40 cellular contexts compared by ENCODE assay signal in genomic region chr2:151401149-151401548, GRCh38. TPM values are rescaled to one million over a fixed set of nuclear protein-coding genes. Genes with fewer than 3 reads are reported as not detected.
"Had no signal": no experiment of that assay in that cellular context is flagged by ENCODE, and none has a peak within 500 bp of the region (broad histone marks: within the 10 kb centered on the region; RNA-seq: fewer than 3 reads in every experiment).

No MANE protein-coding gene starts in this region.

- H3K4me3 Mint-ChIP-seq: activated naive CD4-positive, alpha-beta T cell treated with anti-CD3 and anti-CD28 coated beads for 36 hours; activated naive CD4-positive, alpha-beta T cell treated with anti-CD3 and anti-CD28 coated beads, Interleukin-2, amount 10 ng/mL, durations not matched to agents 7 days and 5 days; activated naive CD4-positive, alpha-beta T cell treated with anti-CD3 and anti-CD28 coated beads, Interleukin-2, amount 50 U/mL, for 24 hours; activated naive CD8-positive, alpha-beta T cell; activated naive CD8-positive, alpha-beta T cell treated with anti-CD3 and anti-CD28 coated beads for 36 hours; activated naive CD8-positive, alpha-beta T cell treated with anti-CD3 and anti-CD28 coated beads, Interleukin-2, amount 10 ng/mL, durations not matched to agents 7 days and 5 days; activated naive CD8-positive, alpha-beta T cell treated with anti-CD3 and anti-CD28 coated beads, Interleukin-2, amount 50 U/mL, for 24 hours; activated T-cell treated with anti-CD3 and anti-CD28 coated beads, Interleukin-2, amount 50 U/mL, for 24 hours; activated T-cell treated with anti-CD3 and anti-CD28 coated beads, Interleukin-2, amount 50 U/mL, for 4 hours; activated T-cell treated with anti-CD3 and anti-CD28 coated beads, Interleukin-2, amount 50 U/mL, for 72 hours; activated T-helper 1 cell treated with anti-CD3 and anti-CD28 coated beads, Interleukin-12 subunit alpha, Interleukin-12 subunit beta, Interleukin-2, Interleukin-4 antibody, amounts not matched to agents 30 ng/mL and 10 ng/mL and 1 ng/mL, durations not matched to agents 14 hours and 24 hours and 36 hours; activated T-helper 17 cell treated with anti-CD3 and anti-CD28 coated beads, Interleukin-2, amount 50 U/mL, for 72 hours; brain; central memory CD8-positive, alpha-beta T cell had no signal

- H3K36me3 Mint-ChIP-seq: activated naive CD4-positive, alpha-beta T cell treated with anti-CD3 and anti-CD28 coated beads, Interleukin-2, amount 10 ng/mL, durations not matched to agents 7 days and 5 days; activated naive CD4-positive, alpha-beta T cell treated with anti-CD3 and anti-CD28 coated beads, Interleukin-2, amount 50 U/mL, for 24 hours; activated naive CD4-positive, alpha-beta T cell treated with anti-CD3 and anti-CD28 coated beads, Interleukin-2, amount 50 U/mL, for 72 hours; activated naive CD8-positive, alpha-beta T cell; activated naive CD8-positive, alpha-beta T cell treated with anti-CD3 and anti-CD28 coated beads for 36 hours; activated naive CD8-positive, alpha-beta T cell treated with anti-CD3 and anti-CD28 coated beads, Interleukin-2, amount 10 ng/mL, durations not matched to agents 7 days and 5 days; brain had no signal

- DNase-seq: activated effector memory CD4-positive, alpha-beta T cell treated with anti-CD3 and anti-CD28 coated beads, Interleukin-2, amount 50 U/mL, for 16 hours; activated effector memory CD4-positive, alpha-beta T cell treated with Interleukin-2 at 50 U/mL for 16 hours; activated gamma-delta T cell; activated gamma-delta T cell treated with Interleukin-2 at 50 U/mL for 16 hours; activated naive CD4-positive, alpha-beta T cell; activated naive CD4-positive, alpha-beta T cell treated with anti-CD3 and anti-CD28 coated beads for 36 hours; activated naive CD4-positive, alpha-beta T cell treated with anti-CD3 and anti-CD28 coated beads, Interleukin-2, amount 10 ng/mL, durations not matched to agents 7 days and 5 days; activated naive CD4-positive, alpha-beta T cell treated with anti-CD3 and anti-CD28 coated beads, Interleukin-2, amount 50 U/mL, for 16 hours; activated naive CD4-positive, alpha-beta T cell treated with Interleukin-2 at 50 U/mL for 16 hours; activated naive CD8-positive, alpha-beta T cell treated with anti-CD3 and anti-CD28 coated beads for 36 hours; activated naive CD8-positive, alpha-beta T cell treated with anti-CD3 and anti-CD28 coated beads, Interleukin-2, amount 10 ng/mL, durations not matched to agents 7 days and 5 days; activated naive CD8-positive, alpha-beta T cell treated with anti-CD3 and anti-CD28 coated beads, Interleukin-2, amount 50 U/mL, for 24 hours; activated T-cell treated with anti-CD3 and anti-CD28 coated beads, Interleukin-2, amount 50 U/mL, for 1 hour; activated T-cell treated with anti-CD3 and anti-CD28 coated beads, Interleukin-2, amount 50 U/mL, for 24 hours; activated T-cell treated with anti-CD3 and anti-CD28 coated beads, Interleukin-2, amount 50 U/mL, for 4 hours; activated T-cell treated with anti-CD3 and anti-CD28 coated beads, Interleukin-2, amount 50 U/mL, for 48 hours; activated T-cell treated with anti-CD3 and anti-CD28 coated beads, Interleukin-2, amount 50 U/mL, for 72 hours; adrenal gland; amniotic stem cell; amygdala; anterior cingulate cortex; aorta; body of pancreas; brain microvascular endothelial cell; caudate nucleus; central memory CD4-positive, alpha-beta T cell; cerebellar nuclear complex had no signal

- ATAC-seq: activated naive CD4-positive, alpha-beta T cell treated with anti-CD3 and anti-CD28 coated beads, Interleukin-2, amount 50 U/mL, for 72 hours; activated naive CD8-positive, alpha-beta T cell treated with anti-CD3 and anti-CD28 coated beads, Interleukin-2, amount 50 U/mL, for 24 hours; activated T-cell treated with anti-CD3 and anti-CD28 coated beads, Interleukin-2, amount 50 U/mL, for 4 hours; activated T-cell treated with anti-CD3 and anti-CD28 coated beads, Interleukin-2, amount 50 U/mL, for 72 hours; activated T-helper 17 cell treated with anti-CD3 and anti-CD28 coated beads, Interleukin-2, amount 50 U/mL, for 72 hours; body of pancreas had no signal

- H3K4me1 ChIP-seq: adrenal gland, ascending aorta, body of pancreas, breast epithelium had no signal

- H3K4me3 ChIP-seq: adrenal gland, ascending aorta, body of pancreas, breast epithelium, cardiac muscle cell had no signal

- H3K4me1 Mint-ChIP-seq: activated naive CD4-positive, alpha-beta T cell treated with anti-CD3 and anti-CD28 coated beads, Interleukin-2, amount 10 ng/mL, durations not matched to agents 7 days and 5 days; activated naive CD4-positive, alpha-beta T cell treated with anti-CD3 and anti-CD28 coated beads, Interleukin-2, amount 50 U/mL, for 24 hours; activated naive CD8-positive, alpha-beta T cell treated with anti-CD3 and anti-CD28 coated beads for 36 hours; activated naive CD8-positive, alpha-beta T cell treated with anti-CD3 and anti-CD28 coated beads, Interleukin-2, amount 10 ng/mL, durations not matched to agents 7 days and 5 days; activated naive CD8-positive, alpha-beta T cell treated with anti-CD3 and anti-CD28 coated beads, Interleukin-2, amount 50 U/mL, for 24 hours; activated T-helper 17 cell treated with anti-CD3 and anti-CD28 coated beads, Interleukin-2, amount 50 U/mL, for 72 hours; brain; central memory CD8-positive, alpha-beta T cell had no signal

- FAIRE-seq: astrocyte, bronchial epithelial cell had no signal

- H3K36me3 ChIP-seq: adrenal gland, ascending aorta, brain microvascular endothelial cell, breast epithelium, cardiac muscle cell had no signal

- H3K9me3 Mint-ChIP-seq: activated naive CD4-positive, alpha-beta T cell treated with anti-CD3 and anti-CD28 coated beads for 36 hours; activated naive CD4-positive, alpha-beta T cell treated with anti-CD3 and anti-CD28 coated beads, Interleukin-2, amount 10 ng/mL, durations not matched to agents 7 days and 5 days; activated naive CD4-positive, alpha-beta T cell treated with anti-CD3 and anti-CD28 coated beads, Interleukin-2, amount 50 U/mL, for 24 hours; activated naive CD4-positive, alpha-beta T cell treated with anti-CD3 and anti-CD28 coated beads, Interleukin-2, amount 50 U/mL, for 72 hours; activated naive CD8-positive, alpha-beta T cell treated with anti-CD3 and anti-CD28 coated beads for 36 hours; activated naive CD8-positive, alpha-beta T cell treated with anti-CD3 and anti-CD28 coated beads, Interleukin-2, amount 10 ng/mL, durations not matched to agents 7 days and 5 days; activated naive CD8-positive, alpha-beta T cell treated with anti-CD3 and anti-CD28 coated beads, Interleukin-2, amount 50 U/mL, for 24 hours; activated T-cell treated with anti-CD3 and anti-CD28 coated beads, Interleukin-2, amount 50 U/mL, for 24 hours; activated T-cell treated with anti-CD3 and anti-CD28 coated beads, Interleukin-2, amount 50 U/mL, for 4 hours; activated T-cell treated with anti-CD3 and anti-CD28 coated beads, Interleukin-2, amount 50 U/mL, for 72 hours; activated T-helper 1 cell treated with anti-CD3 and anti-CD28 coated beads, Interleukin-12 subunit alpha, Interleukin-12 subunit beta, Interleukin-2, Interleukin-4 antibody, amounts not matched to agents 30 ng/mL and 10 ng/mL and 1 ng/mL, durations not matched to agents 14 hours and 24 hours and 36 hours; activated T-helper 17 cell treated with anti-CD3 and anti-CD28 coated beads, Interleukin-2, amount 50 U/mL, for 72 hours; activated T-helper 2 cell treated with anti-CD3 and anti-CD28 coated beads, Interferon-gamma antibody, Interleukin-2, Interleukin-4, amounts not matched to agents 10 μg/mL and 5 μg/mL and 100 μg/mL, durations not matched to agents 14 hours and 24 hours and 36 hours; central memory CD8-positive, alpha-beta T cell had no signal

- H3K9me3 ChIP-seq: adrenal gland, ascending aorta, body of pancreas, breast epithelium had no signal

- H3K27ac ChIP-seq: adrenal gland, ascending aorta, body of pancreas, brain microvascular endothelial cell, breast epithelium, cardiac muscle cell had no signal

- H3K27ac Mint-ChIP-seq: activated naive CD4-positive, alpha-beta T cell treated with anti-CD3 and anti-CD28 coated beads for 36 hours; activated naive CD4-positive, alpha-beta T cell treated with anti-CD3 and anti-CD28 coated beads, Interleukin-2, amount 10 ng/mL, durations not matched to agents 7 days and 5 days; activated naive CD4-positive, alpha-beta T cell treated with anti-CD3 and anti-CD28 coated beads, Interleukin-2, amount 50 U/mL, for 24 hours; activated naive CD4-positive, alpha-beta T cell treated with anti-CD3 and anti-CD28 coated beads, Interleukin-2, amount 50 U/mL, for 72 hours; activated naive CD8-positive, alpha-beta T cell; activated naive CD8-positive, alpha-beta T cell treated with anti-CD3 and anti-CD28 coated beads for 36 hours; activated naive CD8-positive, alpha-beta T cell treated with anti-CD3 and anti-CD28 coated beads, Interleukin-2, amount 10 ng/mL, durations not matched to agents 7 days and 5 days; activated naive CD8-positive, alpha-beta T cell treated with anti-CD3 and anti-CD28 coated beads, Interleukin-2, amount 50 U/mL, for 24 hours; activated T-cell treated with anti-CD3 and anti-CD28 coated beads, Interleukin-2, amount 50 U/mL, for 24 hours; activated T-cell treated with anti-CD3 and anti-CD28 coated beads, Interleukin-2, amount 50 U/mL, for 72 hours; activated T-helper 1 cell treated with anti-CD3 and anti-CD28 coated beads, Interleukin-12 subunit alpha, Interleukin-12 subunit beta, Interleukin-2, Interleukin-4 antibody, amounts not matched to agents 30 ng/mL and 10 ng/mL and 1 ng/mL, durations not matched to agents 14 hours and 24 hours and 36 hours; activated T-helper 17 cell treated with anti-CD3 and anti-CD28 coated beads, Interleukin-2, amount 50 U/mL, for 72 hours; activated T-helper 2 cell treated with anti-CD3 and anti-CD28 coated beads, Interferon-gamma antibody, Interleukin-2, Interleukin-4, amounts not matched to agents 10 μg/mL and 5 μg/mL and 100 μg/mL, durations not matched to agents 14 hours and 24 hours and 36 hours; brain had no signal

- H3K27me3 ChIP-seq: adrenal gland, ascending aorta, body of pancreas, brain microvascular endothelial cell, breast epithelium, cardiac muscle cell had no signal

- H3K27me3 Mint-ChIP-seq: activated naive CD4-positive, alpha-beta T cell treated with anti-CD3 and anti-CD28 coated beads, Interleukin-2, amount 50 U/mL, for 24 hours; activated naive CD8-positive, alpha-beta T cell; activated naive CD8-positive, alpha-beta T cell treated with anti-CD3 and anti-CD28 coated beads for 36 hours; activated T-cell treated with anti-CD3 and anti-CD28 coated beads, Interleukin-2, amount 50 U/mL, for 24 hours; activated T-helper 17 cell treated with anti-CD3 and anti-CD28 coated beads, Interleukin-2, amount 50 U/mL, for 72 hours; brain had no signal

RNA-seq across cellular contexts. Expression of gene TNFAIP6, which starts 43.8 kb away (rescaled TPM):
- total RNA-seq: activated naive CD4-positive, alpha-beta T cell treated with anti-CD3 and anti-CD28 coated beads for 36 hours; activated naive CD4-positive, alpha-beta T cell treated with anti-CD3 and anti-CD28 coated beads, Interleukin-2, amount 50 U/mL, for 72 hours; activated naive CD8-positive, alpha-beta T cell treated with anti-CD3 and anti-CD28 coated beads for 36 hours; activated naive CD8-positive, alpha-beta T cell treated with anti-CD3 and anti-CD28 coated beads, Interleukin-2, amount 10 ng/mL, durations not matched to agents 7 days and 5 days; activated T-cell treated with anti-CD3 and anti-CD28 coated beads, Interleukin-2, amount 50 U/mL, for 4 hours; activated T-cell treated with anti-CD3 and anti-CD28 coated beads, Interleukin-2, amount 50 U/mL, for 72 hours; activated T-helper 1 cell treated with anti-CD3 and anti-CD28 coated beads, Interleukin-12 subunit alpha, Interleukin-12 subunit beta, Interleukin-2, Interleukin-4 antibody, amounts not matched to agents 30 ng/mL and 10 ng/mL and 1 ng/mL, durations not matched to agents 14 hours and 24 hours and 36 hours; activated T-helper 17 cell treated with anti-CD3 and anti-CD28 coated beads, Interleukin-2, amount 50 U/mL, for 72 hours; activated T-helper 2 cell treated with anti-CD3 and anti-CD28 coated beads, Interferon-gamma antibody, Interleukin-2, Interleukin-4, amounts not matched to agents 10 μg/mL and 5 μg/mL and 100 μg/mL, durations not matched to agents 14 hours and 24 hours and 36 hours; cardiac muscle cell had no signal
- polyA plus RNA-seq: cardiac muscle cell had no signal
